Comparison of ENCODE assay signal across 1 cellular context in genomic region chr7:105149827-105150226, GRCh38.
TF ChIP-seq lines count a peak whose summit lies in the region.

No MANE protein-coding gene starts in this region.

TF ChIP-seq in SK-N-SH, 30 proteins besides CTCF, POLR2A, EP300 and RAD21 (continued from another document):
- peak; percentile 88 for TF ChIP-seq JUND (IDR thresholded peaks at IDR 0.05)
- no peak for TF ChIP-seq NRF1 (IDR thresholded peaks at IDR 0.05; ENCODE audit: low read depth, low read length)
- TF ChIP-seq FOSL2 (IDR thresholded peaks at IDR 0.05; ENCODE audit: borderline replicate concordance, low read depth): peak; percentile 93
- 0 out of 2 replicates have a peak, but pooled peaks have one; percentile 18 for TF ChIP-seq MEF2A (IDR thresholded peaks at IDR 0.05; ENCODE audit: borderline replicate concordance, low read depth)
- no peak for TF ChIP-seq RFX5 (IDR thresholded peaks at IDR 0.05; ENCODE audit: low read length)
- no peak for TF ChIP-seq USF2 (IDR thresholded peaks at IDR 0.05; ENCODE audit: borderline replicate concordance, low read depth, low read length)
- peak; percentile 83 for TF ChIP-seq PBX3 (IDR thresholded peaks at IDR 0.05)
- peak; percentile 78 for TF ChIP-seq TCF12 (IDR thresholded peaks at IDR 0.05)
- TF ChIP-seq GATA2 (CRISPR knock-in tag; IDR thresholded peaks at IDR 0.05): no peak
- no peak for TF ChIP-seq TEAD4 (IDR thresholded peaks at IDR 0.05; ENCODE audit: borderline replicate concordance, insufficient read depth)
